13 cellular contexts compared by ENCODE assay signal in genomic region chrX:47723689-47724088, GRCh38.
DNase-seq lines count a peak whose midpoint lies in the region; TF ChIP-seq lines count a peak whose summit lies in the region.
"Had no signal": no experiment of that assay in that cellular context is flagged by ENCODE, and none has a peak within 500 bp of the region (broad histone marks: within the 10 kb centered on the region; RNA-seq: fewer than 3 reads in every experiment).

No MANE protein-coding gene starts in this region.

- H3K79me1 ChIP-seq in trophoblast cell (ENCODE audit: low read length) (no peaks in the 10 kb centered on the region), neuronal stem cell (ENCODE audit: low read depth, low read length) (no peaks in the 10 kb centered on the region)

- H4K8ac ChIP-seq in trophoblast cell (ENCODE audit: low read depth, low read length), result no peak overlapping the region
- H4K8ac ChIP-seq in neuronal stem cell (ENCODE audit: low read depth, low read length), result no peak overlapping the region

- POLR2A ChIA-PET in activated CD4-positive, alpha-beta memory T cell treated with anti-CD3 and anti-CD28 coated beads for 36 hours (lab: Charles Lee), result no interaction called here

- H3K4me3 ChIP-seq in trophoblast cell (ENCODE audit: low read depth, low read length) (no peak overlapping the region), right atrium auricular region (no peak overlapping the region), neuronal stem cell (ENCODE audit: low read length in 2 of 2) (no peak overlapping the region)
- H3K4me3 ChIP-seq: tibial artery had no signal

- H3K9me3 Mint-ChIP-seq in activated CD4-positive, alpha-beta memory T cell treated with anti-CD3 and anti-CD28 coated beads for 36 hours, result no peaks in the 10 kb centered on the region
- H3K9me3 Mint-ChIP-seq: activated T-helper 2 cell treated with anti-CD3 and anti-CD28 coated beads, Interferon-gamma antibody, Interleukin-2, Interleukin-4, amounts not matched to agents 10 μg/mL and 5 μg/mL and 100 μg/mL, durations not matched to agents 14 hours and 24 hours and 36 hours had no signal

- H3K36me3 ChIP-seq in trophoblast cell (ENCODE audit: control insufficient read depth in 1 of 2, insufficient read depth in 2 of 2, low read length in 2 of 2) (no peaks in the 10 kb centered on the region), right atrium auricular region (no peaks in the 10 kb centered on the region), neuronal stem cell (replicated peaks in 1 of 2; ENCODE audit: control insufficient read depth in 2 of 2, insufficient read depth in 2 of 2, low read length in 2 of 2) (no peaks in the 10 kb centered on the region)
- H3K36me3 ChIP-seq: tibial artery had no signal

- intact Hi-C loops in activated CD4-positive, alpha-beta memory T cell treated with anti-CD3 and anti-CD28 coated beads for 36 hours (cut with micrococcal nuclease), result loop anchor here (1.0 kb wide), 1 partner anchor 161 kb away; no protein-coding TSS in a partner anchor

- WGBS in trophoblast cell (ENCODE audit: extremely low coverage, insufficient coverage, insufficient read length), result no CpG with 5 or more reads among the region's 9 CpGs
- no CpG with 5 or more reads among the region's 9 CpGs for WGBS in neuronal stem cell (ENCODE audit: extremely low coverage in 2 of 2, insufficient read length in 2 of 2, insufficient replicate concordance in 1 of 2), 2 donors

- no peak overlapping the region for H3K4me3 Mint-ChIP-seq in activated CD4-positive, alpha-beta memory T cell treated with anti-CD3 and anti-CD28 coated beads for 36 hours
- H3K4me3 Mint-ChIP-seq: T-helper 17 cell had no signal

- no peaks in the 10 kb centered on the region for H3K36me3 Mint-ChIP-seq in activated CD4-positive, alpha-beta memory T cell treated with anti-CD3 and anti-CD28 coated beads for 36 hours

- no peaks in the 10 kb centered on the region for H3K4me1 ChIP-seq in trophoblast cell (ENCODE audit: control insufficient read depth in 1 of 2, insufficient read depth in 2 of 2, low read length in 2 of 2)
- no peaks in the 10 kb centered on the region for H3K4me1 ChIP-seq in right atrium auricular region
- no peaks in the 10 kb centered on the region for H3K4me1 ChIP-seq in neuronal stem cell (ENCODE audit: control insufficient read depth in 2 of 2, insufficient read depth in 1 of 2, low read depth in 1 of 2, low read length in 2 of 2)
- H3K4me1 ChIP-seq: tibial artery had no signal

- no peaks in the 10 kb centered on the region for H3K9me3 ChIP-seq in trophoblast cell (ENCODE audit: insufficient read depth, low read depth, low read length)
- peaks cover 0 to 11% of the 10 kb centered on the region in 2 donors for H3K9me3 ChIP-seq in right atrium auricular region
- no peaks in the 10 kb centered on the region for H3K9me3 ChIP-seq in neuronal stem cell (replicated peaks in 1 of 2; ENCODE audit: control insufficient read depth in 2 of 2, insufficient read depth in 1 of 2, low read depth in 1 of 2, low read length in 2 of 2)

- H3K27ac Mint-ChIP-seq in activated CD4-positive, alpha-beta memory T cell treated with anti-CD3 and anti-CD28 coated beads for 36 hours, result no peak overlapping the region
- H3K27ac Mint-ChIP-seq: activated T-helper 2 cell treated with anti-CD3 and anti-CD28 coated beads, Interferon-gamma antibody, Interleukin-2, Interleukin-4, amounts not matched to agents 10 μg/mL and 5 μg/mL and 100 μg/mL, durations not matched to agents 14 hours and 24 hours and 36 hours; T-helper 17 cell had no signal

- no peak overlapping the region for H2BK12ac ChIP-seq in trophoblast cell (ENCODE audit: low read length)
- H2BK12ac ChIP-seq in neuronal stem cell (ENCODE audit: low read length), result no peak overlapping the region

- no peak overlapping the region for H3K4ac ChIP-seq in trophoblast cell (ENCODE audit: low read depth, low read length)
- no peak overlapping the region for H3K4ac ChIP-seq in neuronal stem cell (ENCODE audit: low read length)

- no peak overlapping the region for H3K9ac ChIP-seq in trophoblast cell (ENCODE audit: low read length)
- no peak overlapping the region for H3K9ac ChIP-seq in neuronal stem cell (ENCODE audit: low read depth, low read length, poor library complexity)

- TF ChIP-seq CTCF in GM13977 (IDR thresholded peaks at IDR 0.05; ENCODE audit: extremely low read depth, insufficient read depth, missing control alignments) (peak; percentile 42), right atrium auricular region (IDR thresholded peaks at IDR 0.05) (no peak)

- no peaks in the 10 kb centered on the region for H3K27me3 Mint-ChIP-seq in activated CD4-positive, alpha-beta memory T cell treated with anti-CD3 and anti-CD28 coated beads for 36 hours
- H3K27me3 Mint-ChIP-seq: T-helper 17 cell had no signal

- H2BK120ac ChIP-seq in trophoblast cell (ENCODE audit: insufficient read depth, low read length, poor library complexity) (no peak overlapping the region), neuronal stem cell (ENCODE audit: low read depth, low read length) (no peak overlapping the region)

- H4K91ac ChIP-seq in trophoblast cell (ENCODE audit: low read depth, low read length) (no peak overlapping the region), neuronal stem cell (ENCODE audit: low read depth, low read length, poor library complexity) (no peak overlapping the region)

- no peaks in the 10 kb centered on the region for H3K4me1 Mint-ChIP-seq in activated CD4-positive, alpha-beta memory T cell treated with anti-CD3 and anti-CD28 coated beads for 36 hours (ENCODE audit: low read depth)

- H3K27me3 ChIP-seq in trophoblast cell (ENCODE audit: insufficient read depth, low read length) (no peaks in the 10 kb centered on the region), right atrium auricular region (no peaks in the 10 kb centered on the region), neuronal stem cell (ENCODE audit: control insufficient read depth in 3 of 3, insufficient read depth in 3 of 3, low read depth in 1 of 3, low read length in 3 of 3) (peaks cover 0 to 4% (median 0%) of the 10 kb centered on the region in 3 experiments)
- H3K27me3 ChIP-seq: tibial artery had no signal

- H3K27ac ChIP-seq in trophoblast cell (ENCODE audit: low read depth, low read length), result no peak overlapping the region
- H3K27ac ChIP-seq in right atrium auricular region, result no peak overlapping the region
- H3K27ac ChIP-seq in neuronal stem cell (replicated peaks; ENCODE audit: low read length), result no peak overlapping the region
- H3K27ac ChIP-seq: tibial artery had no signal

- in situ Hi-C loops in GM13977 (cut with MboI; ENCODE audit: low pct_unique_long_range_greater_than_20kb, low sequenced_read_pairs, unreplicated experiment), result no loop called here

- DNase-seq in NCI-H146 (lab: John Stamatoyannopoulos, UW) (peak; percentile 40), NCI-H146 treated with DMSO at 0.1 percent for 48 hours (lab: John Stamatoyannopoulos, UW; ENCODE audit: unreplicated experiment) (no peak), GM13977 (ENCODE audit: low spot score) (no peak), trophoblast cell (peak; percentile 27 to 53), right atrium auricular region (ENCODE audit: low spot score) (no peak), A172 (ENCODE audit: low spot score) (no peak), neuronal stem cell (ENCODE audit: low spot score) (no peak)
- peak; percentile 54 for DNase-seq in activated CD4-positive, alpha-beta memory T cell treated with anti-CD3 and anti-CD28 coated beads for 36 hours
- DNase-seq: hypothalamus, NCI-H1694, T-helper 17 cell, tibial artery had no signal

- H2AFZ ChIP-seq in trophoblast cell (ENCODE audit: insufficient read depth, low read length, poor library complexity) (no peak overlapping the region), neuronal stem cell (ENCODE audit: low read length) (no peak overlapping the region)

- H2BK15ac ChIP-seq in neuronal stem cell (ENCODE audit: low read length), result no peak overlapping the region

- H2BK5ac ChIP-seq in trophoblast cell (ENCODE audit: low read depth, low read length, poor library complexity), result no peak overlapping the region
- H2BK5ac ChIP-seq in neuronal stem cell (ENCODE audit: low read length), result no peak overlapping the region

- H3K4me2 ChIP-seq in trophoblast cell (ENCODE audit: low read length) (no peak overlapping the region), neuronal stem cell (ENCODE audit: insufficient read depth, low read length, poor library complexity, severe bottlenecking) (no peak overlapping the region)

- no peak overlapping the region for H2AK5ac ChIP-seq in trophoblast cell (ENCODE audit: low read length)
- H2AK5ac ChIP-seq in neuronal stem cell (ENCODE audit: low read depth, low read length), result no peak overlapping the region

- H3K18ac ChIP-seq in trophoblast cell (ENCODE audit: low read length) (no peak overlapping the region), neuronal stem cell (ENCODE audit: low read length) (no peak overlapping the region)

- H3K23ac ChIP-seq in trophoblast cell (ENCODE audit: low read length) (no peak overlapping the region), neuronal stem cell (ENCODE audit: low read depth, low read length, poor library complexity) (no peak overlapping the region)

- no peaks in the 10 kb centered on the region for H3K79me2 ChIP-seq in trophoblast cell (ENCODE audit: control insufficient read depth, insufficient read depth, low read length, poor library complexity)

- no peak overlapping the region for H4K12ac ChIP-seq in trophoblast cell (ENCODE audit: low read depth, low read length)

- CTCF ChIA-PET in activated CD4-positive, alpha-beta memory T cell treated with anti-CD3 and anti-CD28 coated beads for 36 hours (lab: Charles Lee), result no interaction called here

- H3K14ac ChIP-seq in trophoblast cell (ENCODE audit: low read length) (no peak overlapping the region), neuronal stem cell (ENCODE audit: low read length) (no peak overlapping the region)

Comparison
In these comparisons a context has a peak if more than half of its experiments do, and no peak if none do; other contexts are left out.
1. DNase-seq: peak in NCI-H146 (single experiment), activated CD4-positive, alpha-beta memory T cell treated with anti-CD3 and anti-CD28 coated beads for 36 hours (single experiment) and trophoblast cell (2 of 2); none in NCI-H146 treated with DMSO at 0.1 percent for 48 hours (single experiment), GM13977 (single experiment), right atrium auricular region (single experiment), A172 (single experiment) and neuronal stem cell (single experiment).